ENCODE assay signal across 21 cellular contexts in genomic region chr1:151852733-151853132, GRCh38. TPM values are rescaled to one million over a fixed set of nuclear protein-coding genes. Genes with fewer than 3 reads are reported as not detected.
"Had no signal": no experiment of that assay in that cellular context is flagged by ENCODE, and none has a peak within 500 bp of the region (broad histone marks: within the 10 kb centered on the region; RNA-seq: fewer than 3 reads in every experiment).

No MANE protein-coding gene starts in this region.

- FAIRE-seq: endothelial cell of umbilical vein, kidney, small intestine had no signal

- H3K4me2 ChIP-seq: hepatocyte had no signal

- H3K27me3 ChIP-seq: ovary, upper lobe of left lung, vagina had no signal

- H2AFZ ChIP-seq: hepatocyte had no signal

- H3K27ac ChIP-seq: hepatocyte, ovary, tibial artery, upper lobe of left lung, vagina had no signal

- DNase-seq: foreskin melanocyte; kidney; left cardiac atrium; left ventricle myocardium superior; mesenchymal stem cell; naive thymus-derived CD8-positive, alpha-beta T cell; ovary; small intestine; stimulated activated CD4-positive, alpha-beta T cell treated with anti-CD3 and anti-CD28 coated beads, Interleukin-2, amount 100 ng/mL, for 48 hours; stimulated activated naive CD8-positive, alpha-beta T cell treated with anti-CD3 and anti-CD28 coated beads, Interleukin-15, Interleukin-2, amounts not matched to agents 100 U/mL and 50 U/mL, for 24 hours; tibial artery; upper lobe of left lung had no signal

- H3K36me3 ChIP-seq: ovary, tibial artery, upper lobe of left lung, vagina had no signal

- H3K27ac Mint-ChIP-seq: dendritic cell treated with granulocyte-macrophage colony-stimulating factor and Interleukin-4, amounts not matched to agents 40 ng/mL and 50 ng/mL, for 4 days had no signal

- H3K9me3 Mint-ChIP-seq: dendritic cell treated with granulocyte-macrophage colony-stimulating factor and Interleukin-4, amounts not matched to agents 40 ng/mL and 50 ng/mL, for 4 days; naive thymus-derived CD8-positive, alpha-beta T cell had no signal

- H3K4me3 Mint-ChIP-seq: dendritic cell treated with granulocyte-macrophage colony-stimulating factor and Interleukin-4, amounts not matched to agents 40 ng/mL and 50 ng/mL, for 4 days; naive thymus-derived CD8-positive, alpha-beta T cell had no signal

- H3K4me3 ChIP-seq: hepatocyte, lung, ovary, tibial artery, upper lobe of left lung, vagina had no signal

- H3K9me3 ChIP-seq: ovary, tibial artery, upper lobe of left lung, vagina had no signal

- H3K79me2 ChIP-seq: hepatocyte had no signal

- ATAC-seq: left cardiac atrium; left ventricle myocardium superior; stimulated activated naive CD8-positive, alpha-beta T cell treated with anti-CD3 and anti-CD28 coated beads, Interleukin-15, Interleukin-2, amounts not matched to agents 100 U/mL and 50 U/mL, for 24 hours had no signal

- H3K36me3 Mint-ChIP-seq: naive thymus-derived CD8-positive, alpha-beta T cell had no signal

RNA-seq across cellular contexts. Expression of gene THEM5, which starts 0.8 kb away (rescaled TPM):
- total RNA-seq: endothelial cell of umbilical vein; hepatocyte; kidney; left cardiac atrium; left ventricle myocardium superior; lung; mononuclear cell; naive thymus-derived CD8-positive, alpha-beta T cell; ovary; posterior vena cava; temporal lobe; upper lobe of left lung had no signal
- polyA plus RNA-seq: endothelial cell of umbilical vein; lung; naive thymus-derived CD8-positive, alpha-beta T cell; neural cell; small intestine had no signal

RNA-seq across cellular contexts. Expression of gene C2CD4D, which starts 13.1 kb away (rescaled TPM):
- total RNA-seq: endothelial cell of umbilical vein, hepatocyte, left cardiac atrium, left ventricle myocardium superior, posterior vena cava, temporal lobe, vagina had no signal
- polyA plus RNA-seq: endothelial cell of umbilical vein, neural cell had no signal

RNA-seq across cellular contexts. Expression of gene RORC, which starts 21.1 kb away (rescaled TPM):
- total RNA-seq: endothelial cell of umbilical vein; naive thymus-derived CD8-positive, alpha-beta T cell; posterior vena cava had no signal
- polyA plus RNA-seq: endothelial cell of umbilical vein had no signal

RNA-seq across cellular contexts. Expression of gene LINGO4, which starts 47.5 kb away (rescaled TPM):
- total RNA-seq: endothelial cell of umbilical vein; hepatocyte; naive thymus-derived CD8-positive, alpha-beta T cell; posterior vena cava; temporal lobe had no signal
- polyA plus RNA-seq: endothelial cell of umbilical vein; hepatocyte; naive thymus-derived CD8-positive, alpha-beta T cell; neural cell; ovary had no signal
